In genomic region chr10:128203028-128203427, GRCh38 we compare ENCODE assay signal across 7 cellular contexts.
"Had no signal": no experiment of that assay in that cellular context is flagged by ENCODE, and none has a peak within 500 bp of the region (broad histone marks: within the 10 kb centered on the region; RNA-seq: fewer than 3 reads in every experiment).

No MANE protein-coding gene starts in this region.

- H2AFZ ChIP-seq: GM23338 had no signal

- H3K4me3 ChIP-seq: GM23338, HAP-1 had no signal

- H3K36me3 ChIP-seq: HAP-1 had no signal

- H3K4me1 ChIP-seq: HAP-1 had no signal

- H3K4me2 ChIP-seq: GM23338 had no signal

- ATAC-seq: GM23338, HCT116 had no signal

- H3K27ac ChIP-seq: HL-60 had no signal

- DNase-seq: H7, HFFc6, KBM-7 had no signal
